ENCODE assay signal across 8 cellular contexts in the genomic region with DNA sequence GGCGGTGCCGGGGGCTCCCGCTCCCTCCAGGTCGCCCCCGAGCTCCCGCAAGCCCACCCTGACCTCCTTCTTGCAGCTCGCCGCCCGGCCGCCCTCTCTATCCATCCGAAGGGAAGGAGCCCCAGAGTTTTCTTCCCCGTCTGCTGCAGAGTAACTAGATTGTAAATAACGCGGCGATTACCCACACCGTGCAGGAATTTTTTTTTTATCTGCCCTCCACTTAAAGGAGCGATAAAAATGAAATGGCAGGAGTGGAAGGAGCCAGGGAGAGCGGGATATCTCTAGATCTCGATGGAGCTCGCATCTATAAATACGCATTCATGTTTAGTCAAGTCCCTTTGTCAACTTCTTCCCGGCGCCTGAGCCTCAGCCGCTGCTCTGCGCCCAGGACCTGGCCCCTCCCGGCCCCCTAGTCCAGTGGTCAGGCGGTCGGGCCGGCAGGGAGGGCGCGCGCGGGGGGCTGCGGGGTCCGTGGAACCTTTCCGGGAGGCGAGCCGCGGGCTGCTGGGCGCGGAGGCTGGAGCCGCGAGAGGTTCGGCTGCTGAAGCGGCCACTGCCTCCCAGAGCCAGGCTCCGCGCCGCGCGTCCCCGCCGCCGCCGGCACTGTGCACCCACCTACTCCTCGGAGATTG.
DNase-seq lines count a peak whose midpoint lies in the region; ATAC-seq and TF ChIP-seq lines count a peak whose summit lies in the region.

No MANE protein-coding gene starts in this region.

- H3K4me1 ChIP-seq in Panc1 (ENCODE audit: control insufficient read depth, insufficient read depth, low read length) (peaks cover 5% of the 10 kb centered on the region; the same call in 1 of the 2 replicates), endodermal cell (ENCODE audit: control insufficient read depth, insufficient read depth, low read length) (peaks cover 5% of the 10 kb centered on the region), mesendoderm (ENCODE audit: control insufficient read depth, low read depth, low read length) (peaks cover 6% of the 10 kb centered on the region), tibial artery (peaks cover 0 to 31% (median 7%) of the 10 kb centered on the region in 4 donors)

- H3K4me3 ChIP-seq in GM12864 (ENCODE audit: low read depth, low read length) (peak overlapping the region; percentile 21; the same call in 1 of the 2 replicates), Panc1 (ENCODE audit: low read depth in 2 of 2, low read length in 2 of 2) (peak overlapping the region; percentile 31 to 53), endodermal cell (ENCODE audit: low read length) (peak overlapping the region; percentile 84), mesendoderm (ENCODE audit: low read length) (peak overlapping the region; percentile 77), tibial artery (peak overlapping the region; percentile 69 to 77)

- DNase-seq in 8988T, result peak; percentile 20
- DNase-seq in GM12864 (ENCODE audit: low read depth), result no peak
- no peak for DNase-seq in Panc1 (ENCODE audit: low read depth, low spot score)
- DNase-seq in endodermal cell, result peak; percentile 89
- DNase-seq in mesendoderm, result peak; percentile 74
- peak; percentile 40 to 71 for DNase-seq in tibial artery
- no peak for DNase-seq in stimulated activated CD4-positive, alpha-beta T cell treated with anti-CD3 and anti-CD28 coated beads, Interleukin-1b, Interleukin-23, amount 100 ng/mL, for 48 hours
- DNase-seq in cerebellar nuclear complex (lab: John Stamatoyannopoulos, UW), result no peak

- H3K9me3 ChIP-seq in Panc1 (ENCODE audit: control insufficient read depth, insufficient read depth, low read depth, low read length) (no peaks in the 10 kb centered on the region), endodermal cell (ENCODE audit: control insufficient read depth, low read length) (no peaks in the 10 kb centered on the region), tibial artery (no peaks in the 10 kb centered on the region)

- 0% methylated on average over 6 to 55 of the region's 55 CpGs for WGBS in endodermal cell (ENCODE audit: insufficient coverage in 1 of 2, insufficient read length in 1 of 2), 2 experiments
- WGBS in mesendoderm (ENCODE audit: extremely low coverage, insufficient coverage, low lambda C conversion rate), result no CpG with 5 or more reads among the region's 55 CpGs

- POLR2A ChIA-PET in Panc1 (lab: Charles Lee), result no interaction called here

- TF ChIP-seq CTCF in GM12864 (IDR thresholded peaks at IDR 0.05; ENCODE audit: low read depth, low read length, missing control alignments) (no peak), Panc1 (IDR thresholded peaks at IDR 0.05) (no peak), endodermal cell (conservative IDR thresholded peaks at IDR 0.05) (no peak), tibial artery (IDR thresholded peaks at IDR 0.05) (no peak)

- H3K56ac ChIP-seq in mesendoderm (ENCODE audit: low read length), result peak overlapping the region; percentile 84

- intact Hi-C loops in Panc1 (cut with micrococcal nuclease; ENCODE audit: unreplicated experiment) (no loop called here), tibial artery (cut with DNase I; ENCODE audit: low total_unique reads) (loop anchor here (10.0 kb wide), 1 partner anchor 68 kb away; no protein-coding TSS in a partner anchor)

- H2BK15ac ChIP-seq in mesendoderm (replicated peaks; ENCODE audit: low read depth), result peak overlapping the region; percentile 86

- H4K5ac ChIP-seq in mesendoderm (ENCODE audit: low read length), result no peak overlapping the region

- H3K4me3 Mint-ChIP-seq in endodermal cell, result peak overlapping the region; percentile 82

- H3K4me1 Mint-ChIP-seq in endodermal cell, result peaks cover 44% of the 10 kb centered on the region

- H3K36me3 ChIP-seq in Panc1 (ENCODE audit: control insufficient read depth, insufficient read depth, low read length), result no peaks in the 10 kb centered on the region
- no peaks in the 10 kb centered on the region for H3K36me3 ChIP-seq in endodermal cell (ENCODE audit: control insufficient read depth, insufficient read depth, low read length)
- no peaks in the 10 kb centered on the region for H3K36me3 ChIP-seq in mesendoderm (ENCODE audit: control insufficient read depth, insufficient read depth, low read length)
- no peaks in the 10 kb centered on the region for H3K36me3 ChIP-seq in tibial artery

- H2BK120ac ChIP-seq in mesendoderm (ENCODE audit: low read depth, low read length), result peak overlapping the region; percentile 93

- H3K27me3 ChIP-seq in Panc1 (ENCODE audit: control insufficient read depth, insufficient read depth, low read length) (peaks cover 58% of the 10 kb centered on the region), endodermal cell (ENCODE audit: control insufficient read depth, insufficient read depth, low read length, poor library complexity, severe bottlenecking) (peaks cover 19% of the 10 kb centered on the region), mesendoderm (ENCODE audit: insufficient read depth, low read length, poor library complexity) (no peaks in the 10 kb centered on the region), tibial artery (no peaks in the 10 kb centered on the region)

- H3K79me2 ChIP-seq in mesendoderm (ENCODE audit: control insufficient read depth, insufficient read depth, low read length), result no peaks in the 10 kb centered on the region

- peak overlapping the region; percentile 36 for H3K23ac ChIP-seq in mesendoderm (ENCODE audit: low read length)

- H3K27ac ChIP-seq in Panc1 (ENCODE audit: low read length), result no peak overlapping the region
- H3K27ac ChIP-seq in endodermal cell (ENCODE audit: low read depth, low read length), result peak overlapping the region; percentile 87
- H3K27ac ChIP-seq in mesendoderm (ENCODE audit: low read depth, low read length), result peak overlapping the region; percentile 49
- peak overlapping the region; percentile 92 to 93 for H3K27ac ChIP-seq in tibial artery

- H3K18ac ChIP-seq in mesendoderm (ENCODE audit: low read length), result peak overlapping the region; percentile 99

- H3K4me2 ChIP-seq in mesendoderm (ENCODE audit: low read length), result peak overlapping the region; percentile 86

- in situ Hi-C loops in Panc1 (cut with HindIII; ENCODE audit: low pct_unique_long_range_greater_than_20kb, low sequenced_read_pairs), result no loop called here

- H3K27me3 Mint-ChIP-seq in endodermal cell (ENCODE audit: insufficient read depth), result peaks cover 23% of the 10 kb centered on the region

- no peak overlapping the region for H2AK5ac ChIP-seq in mesendoderm (ENCODE audit: low read length)

- no peaks in the 10 kb centered on the region for H3K36me3 Mint-ChIP-seq in endodermal cell (ENCODE audit: low read depth)

- H3K4ac ChIP-seq in mesendoderm (ENCODE audit: low read depth, low read length), result peak overlapping the region; percentile 89

- no peaks in the 10 kb centered on the region for H3K9me3 Mint-ChIP-seq in endodermal cell

- H3K9ac ChIP-seq in endodermal cell (ENCODE audit: extremely low read depth, low read length, poor library complexity, severe bottlenecking), result peak overlapping the region; percentile 62
- H3K9ac ChIP-seq in mesendoderm (ENCODE audit: low read length), result peak overlapping the region; percentile 78

- no peak overlapping the region for H2BK5ac ChIP-seq in mesendoderm (ENCODE audit: low read length)

- peak overlapping the region; percentile 89 for H3K27ac Mint-ChIP-seq in endodermal cell

- CTCF ChIA-PET in Panc1 (lab: Charles Lee), result no interaction called here

- peak; percentile 67 for ATAC-seq in Panc1

- no peak overlapping the region for H4K8ac ChIP-seq in mesendoderm (ENCODE audit: low read depth, low read length)

- peaks cover 2% of the 10 kb centered on the region for H3K79me1 ChIP-seq in mesendoderm (ENCODE audit: low read length)

- no TSS peak for BruUV-seq in Panc1 (replicated peaks; lab: Mats Ljungman, UMichigan)

Comparison
In these comparisons a context has a peak if more than half of its experiments do, and no peak if none do; other contexts are left out.
1. DNase-seq: peak in 8988T (single experiment), endodermal cell (single experiment), mesendoderm (single experiment) and tibial artery (2 of 2); none in GM12864 (single experiment), Panc1 (single experiment), stimulated activated CD4-positive, alpha-beta T cell treated with anti-CD3 and anti-CD28 coated beads, Interleukin-1b, Interleukin-23, amount 100 ng/mL, for 48 hours (single experiment) and cerebellar nuclear complex (0 of 2).
2. H3K4me3 ChIP-seq: peak in every context shown above with its lines; median percentile 84 in endodermal cell; 77 in mesendoderm; 73 in tibial artery; 42 in Panc1; 21 in GM12864.